In genomic region chr16:69820926-69821541, GRCh38 we compare ENCODE assay signal across 14 cellular contexts. TPM values are rescaled to one million over a fixed set of nuclear protein-coding genes. Genes with fewer than 3 reads are reported as not detected.
DNase-seq lines count a peak whose midpoint lies in the region; ATAC-seq and TF ChIP-seq lines count a peak whose summit lies in the region.
"Had no signal": no experiment of that assay in that cellular context is flagged by ENCODE, and none has a peak within 500 bp of the region (broad histone marks: within the 10 kb centered on the region; RNA-seq: fewer than 3 reads in every experiment).

No MANE protein-coding gene starts in this region.

- H3K36me3 ChIP-seq in GM23248 (ENCODE audit: low read depth) (no peaks in the 10 kb centered on the region), stomach smooth muscle (ENCODE audit: control insufficient read depth in 2 of 2, insufficient read depth in 2 of 2, low read length in 2 of 2) (no peaks in the 10 kb centered on the region)

- H3K9me2 ChIP-seq in GM23248 (ENCODE audit: insufficient read depth), result no peaks in the 10 kb centered on the region

- peaks cover 6% of the 10 kb centered on the region for H3K36me3 Mint-ChIP-seq in Calu3 (ENCODE audit: insufficient read depth, unreplicated experiment)

- TF ChIP-seq CTCF in Calu3 (IDR thresholded peaks at IDR 0.05; ENCODE audit: unreplicated experiment), result no peak

- intact Hi-C loops in Calu3 (cut with micrococcal nuclease; ENCODE audit: unreplicated experiment), result no loop called here

- H3F3A ChIP-seq in GM23248 (ENCODE audit: insufficient read depth), result no peaks in the 10 kb centered on the region

- H3K27me3 Mint-ChIP-seq in Calu3 (ENCODE audit: unreplicated experiment), result no peaks in the 10 kb centered on the region
- H3K27me3 Mint-ChIP-seq: effector memory CD8-positive, alpha-beta T cell had no signal

- in situ Hi-C loops in GM23248 (cut with MboI) (no loop called here), ACHN (cut with HindIII; ENCODE audit: low pct_ligation_motif_present, low pct_unique_long_range_greater_than_20kb, low sequenced_read_pairs) (no loop called here)

- H3K4me3 ChIP-seq in GM23248, result peak overlapping the region; percentile 61
- peak overlapping the region; percentile 61 to 66 for H3K4me3 ChIP-seq in stomach smooth muscle (ENCODE audit: low read length in 2 of 2)
- H3K4me3 ChIP-seq: smooth muscle cell had no signal

- H3K9me3 Mint-ChIP-seq in Calu3 (ENCODE audit: low read depth, unreplicated experiment), result no peaks in the 10 kb centered on the region
- H3K9me3 Mint-ChIP-seq: effector memory CD8-positive, alpha-beta T cell had no signal

- peak overlapping the region; percentile 85 for H2AFZ ChIP-seq in GM23248

- H3K79me2 ChIP-seq in GM23248 (ENCODE audit: insufficient read depth), result no peaks in the 10 kb centered on the region

- H3K4me1 Mint-ChIP-seq in Calu3 (ENCODE audit: low read depth, unreplicated experiment), result no peaks in the 10 kb centered on the region

- peak overlapping the region; percentile 41 for H3K27ac ChIP-seq in GM23248
- H3K27ac ChIP-seq in stomach smooth muscle (ENCODE audit: low read length), result peak overlapping the region; percentile 67

- H3K4me1 ChIP-seq in GM23248 (ENCODE audit: insufficient read depth) (peaks cover 10% of the 10 kb centered on the region; the same call in 1 of the 2 replicates), stomach smooth muscle (ENCODE audit: control insufficient read depth, insufficient read depth, low read length) (peaks cover 20% of the 10 kb centered on the region)

- H3K9ac ChIP-seq in GM23248, result peak overlapping the region; percentile 63
- H3K9ac ChIP-seq in stomach smooth muscle (ENCODE audit: low read length in 2 of 2), result peak overlapping the region; percentile 5 to 60

- H4K20me1 ChIP-seq in GM23248 (ENCODE audit: insufficient read depth), result no peaks in the 10 kb centered on the region

- DNase-seq in GM23248, result peak; percentile 81
- DNase-seq in astrocyte of the hippocampus (ENCODE audit: low read depth, low spot score), result peak; percentile 77
- DNase-seq in inferior parietal cortex (ENCODE audit: extremely low spot score), result peak; percentile 40
- DNase-seq in Calu3, result no peak
- DNase-seq in ACHN, result no peak
- DNase-seq: DMS79 treated with DMSO at 0.1 percent for 48 hours; effector memory CD8-positive, alpha-beta T cell; NCI-H1105 treated with DMSO at 0.1 percent for 48 hours had no signal

- CTCF ChIA-PET in Calu3 (lab: Charles Lee), result no interaction called here

- no peak overlapping the region for H3K27ac Mint-ChIP-seq in Calu3 (ENCODE audit: unreplicated experiment)
- H3K27ac Mint-ChIP-seq: effector memory CD8-positive, alpha-beta T cell had no signal

- H3K27me3 ChIP-seq in GM23248 (replicated peaks; ENCODE audit: insufficient read depth), result no peaks in the 10 kb centered on the region
- no peaks in the 10 kb centered on the region for H3K27me3 ChIP-seq in stomach smooth muscle (ENCODE audit: control insufficient read depth in 1 of 2, insufficient read depth in 2 of 2, low read length in 2 of 2)

- H3K4me2 ChIP-seq in GM23248 (ENCODE audit: unreplicated experiment), result peak overlapping the region; percentile 65
- H3K4me2 ChIP-seq: smooth muscle cell had no signal

- WGBS in GM23248 (ENCODE audit: low coverage in 1 of 2, low lambda C conversion rate in 2 of 2, missing lambda C conversion rate in 2 of 2), 2 experiments, result 12 to 13% methylated on average over 15 of the region's 15 CpGs

- ATAC-seq in HG03439 (IDR thresholded peaks at IDR 0.05; ENCODE audit: unreplicated experiment) (no peak), GM19463 (IDR thresholded peaks at IDR 0.05; ENCODE audit: unreplicated experiment) (no peak)
- ATAC-seq: effector memory CD8-positive, alpha-beta T cell; HCT116; Panc1 had no signal

- H3K4me3 Mint-ChIP-seq in Calu3 (ENCODE audit: low read depth, unreplicated experiment), result no peak overlapping the region
- H3K4me3 Mint-ChIP-seq: effector memory CD8-positive, alpha-beta T cell had no signal

- BruUV-seq in Calu3 (replicated peaks; lab: Mats Ljungman, UMichigan), result no TSS peak

- H3K9me3 ChIP-seq in GM23248 (ENCODE audit: low read depth) (no peaks in the 10 kb centered on the region), stomach smooth muscle (ENCODE audit: control insufficient read depth in 2 of 2, low read length in 2 of 2) (no peaks in the 10 kb centered on the region)

RNA-seq across cellular contexts. Expression of gene WWP2, which starts 58.9 kb away (rescaled TPM):
- 15.8 and 19.0 TPM in 2 replicates for total RNA-seq in GM23248 (2014; rRNA removed; shearing (Covaris generic))
- polyA plus RNA-seq in GM23248 (2016; fragmentation: Nextera tagmentation; extraction: Ambion mirVana), result 18.4 and 18.5 TPM in 2 replicates
- total RNA-seq in Calu3 (2022), result 47.5 and 53.8 TPM in 2 replicates

Comparison
In these comparisons a context has a peak if more than half of its experiments do, and no peak if none do; other contexts are left out.
1. DNase-seq: peak in GM23248 (single experiment), astrocyte of the hippocampus (single experiment) and inferior parietal cortex (single experiment); none in Calu3 (single experiment) and ACHN (single experiment).